Comparison of ENCODE assay signal across 8 cellular contexts in genomic region chr2:33372940-33373553, GRCh38.
A peak's percentile ranks its signal among the peaks of the same experiment; 100 is the strongest.
DNase-seq lines count a peak whose midpoint lies in the region; ATAC-seq and TF ChIP-seq lines count a peak whose summit lies in the region.

No MANE protein-coding gene starts in this region.

- H3K4me1 ChIP-seq in cardiac muscle cell (ENCODE audit: low read depth), result no peaks in the 10 kb centered on the region

- ATAC-seq in HG02885 (IDR thresholded peaks at IDR 0.05; ENCODE audit: poor library complexity, unreplicated experiment), result peak; percentile 69
- no peak for ATAC-seq in GM21717 (IDR thresholded peaks at IDR 0.05; ENCODE audit: unreplicated experiment)

- no peaks in the 10 kb centered on the region for H3K27me3 ChIP-seq in cardiac muscle cell

- DNase-seq in cardiac muscle cell (ENCODE audit: low read depth in 1 of 2, low spot score in 1 of 2) (peak; percentile 43 to 47), cardiac septum (ENCODE audit: low spot score) (no peak), NCI-H82 treated with DMSO at 0.1 percent for 48 hours (lab: John Stamatoyannopoulos, UW; ENCODE audit: unreplicated experiment) (peak; percentile 39), coronary artery (ENCODE audit: low spot score) (no peak), myocyte (ENCODE audit: low read depth) (peak; percentile 24), DMS114 treated with DMSO at 0.1 percent for 48 hours (lab: John Stamatoyannopoulos, UW; ENCODE audit: unreplicated experiment) (no peak)

- H3K27ac ChIP-seq in cardiac muscle cell (no peak overlapping the region), coronary artery (peak overlapping the region in 1 of 2 donors; percentile 25)

- peak; percentile 68 for TF ChIP-seq CTCF in cardiac muscle cell (IDR thresholded peaks at IDR 0.05; ENCODE audit: low read depth, low read length)
- peak; percentile 46 for TF ChIP-seq CTCF in coronary artery (IDR thresholded peaks at IDR 0.05)

- intact Hi-C loops in cardiac septum (cut with DNase I), result loop anchor here (5.0 to 10.0 kb wide), 2 partner anchors 96 to 338 kb away; no protein-coding TSS in a partner anchor

- H3K36me3 ChIP-seq in cardiac muscle cell, result peaks cover 22% of the 10 kb centered on the region

- no peaks in the 10 kb centered on the region for H3K9me3 ChIP-seq in cardiac muscle cell (ENCODE audit: low read depth)

- H3K4me3 ChIP-seq in cardiac muscle cell (no peak overlapping the region), coronary artery (no peak overlapping the region)

Comparison
In these comparisons a context has a peak if more than half of its experiments do, and no peak if none do; other contexts are left out.
1. DNase-seq: peak in cardiac muscle cell (2 of 2), NCI-H82 treated with DMSO at 0.1 percent for 48 hours (single experiment) and myocyte (single experiment); none in cardiac septum (single experiment), coronary artery (single experiment) and DMS114 treated with DMSO at 0.1 percent for 48 hours (single experiment).